Comparison of ENCODE assay signal across 1 cellular context in genomic region chr9:109968332-109968657, GRCh38.
TF ChIP-seq lines count a peak whose summit lies in the region.

No MANE protein-coding gene starts in this region.

TF ChIP-seq in IMR-90, 13 proteins besides CTCF, POLR2A, EP300 and RAD21 (continued from another document):
- TF ChIP-seq USF2 (IDR thresholded peaks at IDR 0.05; ENCODE audit: low read depth, low read length) (no peak), MAZ (IDR thresholded peaks at IDR 0.05; ENCODE audit: borderline replicate concordance, low read depth, low read length) (no peak), MXI1 (IDR thresholded peaks at IDR 0.05; ENCODE audit: borderline replicate concordance, low read depth, low read length) (no peak)
